ENCODE assay signal across 1 cellular context in the genomic region with DNA sequence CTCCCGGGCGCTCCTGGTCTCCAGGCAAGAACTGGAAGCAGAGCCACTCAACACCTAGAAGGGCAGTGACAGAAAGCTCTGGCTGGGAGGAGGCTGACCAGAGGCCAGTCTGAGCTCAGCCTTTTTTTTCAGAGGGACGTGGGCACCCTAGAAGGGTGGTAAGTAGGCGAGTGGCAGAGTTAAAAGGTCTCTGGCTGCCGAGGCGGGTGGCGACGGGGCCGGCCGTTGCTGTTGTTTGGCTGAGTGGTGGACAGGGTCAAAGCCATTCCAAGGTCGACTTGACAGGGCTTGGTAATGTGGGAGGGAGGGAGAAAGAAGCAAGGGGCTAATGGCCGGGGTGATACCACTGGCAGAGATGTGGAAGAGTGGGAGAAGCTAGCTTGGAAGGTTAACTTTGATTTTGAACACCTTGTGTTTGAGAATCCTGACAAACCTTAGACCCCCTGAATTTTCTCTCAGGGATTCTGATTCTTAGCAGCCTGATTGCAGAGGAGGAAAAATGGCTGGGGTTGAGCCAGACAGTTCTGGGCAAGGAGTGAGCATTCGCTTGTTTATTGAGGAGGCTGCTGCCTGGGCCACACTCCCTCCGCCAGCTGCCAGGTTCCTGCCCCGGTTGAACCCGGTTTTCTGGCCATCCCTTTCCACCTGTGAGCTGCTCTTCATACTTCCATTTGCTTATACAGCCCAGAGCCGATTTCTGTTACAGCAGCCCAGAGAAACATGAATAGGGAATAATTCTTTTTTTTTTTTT.
TF ChIP-seq lines count a peak whose summit lies in the region.

No MANE protein-coding gene starts in this region.

TF ChIP-seq in H1, 55 proteins besides CTCF, POLR2A, EP300 and RAD21:
- TF ChIP-seq NRF1 (IDR thresholded peaks at IDR 0.05; ENCODE audit: low read depth, low read length) (no peak), EZH2 (IDR thresholded peaks at IDR 0.05; ENCODE audit: low read depth, low read length, severe bottlenecking) (no peak), CREB1 (IDR thresholded peaks at IDR 0.05) (no peak), HDAC2 (IDR thresholded peaks at IDR 0.05; ENCODE audit: borderline replicate concordance in 1 of 2, low read depth in 2 of 2, low read length in 2 of 2) (no peak), ASH2L (IDR thresholded peaks at IDR 0.05; ENCODE audit: low read length) (no peak), SP1 (IDR thresholded peaks at IDR 0.05; ENCODE audit: low read depth, low read length) (no peak)
